Comparison of ENCODE assay signal across 8 cellular contexts in the genomic region with DNA sequence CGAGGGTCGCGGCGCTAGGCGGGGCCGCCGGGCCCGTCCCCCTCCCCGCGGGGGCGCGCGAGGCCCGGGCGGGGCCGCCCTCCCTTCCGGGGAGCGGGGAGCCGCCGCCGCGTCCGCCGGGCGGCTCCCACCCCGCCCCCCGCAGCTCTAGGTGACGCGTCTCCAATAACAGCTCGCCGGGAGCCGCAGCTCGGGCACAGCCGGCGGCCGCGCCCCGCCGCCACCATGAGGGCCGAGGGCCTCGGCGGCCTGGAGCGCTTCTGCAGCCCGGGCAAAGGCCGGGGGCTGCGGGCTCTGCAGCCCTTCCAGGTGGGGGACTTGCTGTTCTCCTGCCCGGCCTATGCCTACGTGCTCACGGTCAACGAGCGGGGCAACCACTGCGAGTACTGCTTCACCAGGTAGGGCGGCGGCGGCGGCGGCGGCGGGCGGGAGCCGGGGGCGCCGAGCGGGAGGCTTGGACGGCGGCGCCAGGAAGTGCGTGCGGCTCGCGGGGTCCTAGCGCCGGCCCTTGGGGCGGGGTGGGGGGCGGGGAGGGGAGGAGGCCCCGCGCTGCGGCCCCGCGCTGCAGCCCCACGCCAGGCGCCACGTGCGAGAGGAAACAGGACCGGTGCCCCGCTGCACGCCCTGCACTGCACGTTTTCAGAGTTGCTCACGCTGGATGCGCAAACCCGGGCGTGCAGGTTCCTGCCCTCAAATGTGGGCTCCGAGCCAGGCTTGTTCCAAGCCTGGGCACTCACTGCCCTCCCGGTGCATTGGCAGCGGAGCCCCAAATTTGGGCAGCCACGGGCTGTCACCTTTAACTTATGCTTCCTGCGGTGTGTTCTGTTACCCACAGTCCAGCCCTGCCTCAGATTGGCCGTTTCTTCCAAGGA. TPM values are rescaled to one million over a fixed set of nuclear protein-coding genes. Genes with fewer than 3 reads are reported as not detected.
DNase-seq lines count a peak whose midpoint lies in the region; ATAC-seq and TF ChIP-seq lines count a peak whose summit lies in the region.

A gene with protein sequence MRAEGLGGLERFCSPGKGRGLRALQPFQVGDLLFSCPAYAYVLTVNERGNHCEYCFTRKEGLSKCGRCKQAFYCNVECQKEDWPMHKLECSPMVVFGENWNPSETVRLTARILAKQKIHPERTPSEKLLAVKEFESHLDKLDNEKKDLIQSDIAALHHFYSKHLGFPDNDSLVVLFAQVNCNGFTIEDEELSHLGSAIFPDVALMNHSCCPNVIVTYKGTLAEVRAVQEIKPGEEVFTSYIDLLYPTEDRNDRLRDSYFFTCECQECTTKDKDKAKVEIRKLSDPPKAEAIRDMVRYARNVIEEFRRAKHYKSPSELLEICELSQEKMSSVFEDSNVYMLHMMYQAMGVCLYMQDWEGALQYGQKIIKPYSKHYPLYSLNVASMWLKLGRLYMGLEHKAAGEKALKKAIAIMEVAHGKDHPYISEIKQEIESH (plus strand): TSS at position 130 of the 872 bp plus-strand sequence. CDS start 96 bp downstream, at position 226.

- in situ Hi-C loops in endometrial microvascular endothelial cells (cut with HindIII; ENCODE audit: inconsistent ontology term, low pct_unique_long_range_greater_than_20kb, low sequenced_read_pairs): no loop called here

- CTCF ChIA-PET in CD4-positive, alpha-beta T cell (lab: Charles Lee): interaction anchor here (0.9 kb wide), 1 partner anchor 20 kb away, joined by 5 read pairs; no protein-coding TSS in a partner anchor

- no peaks in the 10 kb centered on the region for H3K9me3 Mint-ChIP-seq in CD4-positive, alpha-beta T cell

- no peaks in the 10 kb centered on the region for H3K27me3 Mint-ChIP-seq in CD4-positive, alpha-beta T cell

- H3K4me1 Mint-ChIP-seq in CD4-positive, alpha-beta T cell (ENCODE audit: low read depth): peaks cover 50% of the 10 kb centered on the region

- peak within 1 kb of the TSS; percentile 37 for H3K27ac ChIP-seq in CD4-positive, alpha-beta T cell (ENCODE audit: low read depth, low read length)

- ATAC-seq in CD4-positive, alpha-beta T cell (ENCODE audit: poor library complexity): peak; percentile 78
- peak; percentile 69 for ATAC-seq in HG03457 (IDR thresholded peaks at IDR 0.05; ENCODE audit: unreplicated experiment)

- no peaks in the 10 kb centered on the region for H3K27me3 ChIP-seq in CD4-positive, alpha-beta T cell (ENCODE audit: control insufficient read depth, insufficient read depth, low read length)

- POLR2A ChIA-PET in CD4-positive, alpha-beta T cell (lab: Charles Lee): interaction anchor here (1.0 to 2.3 kb wide), 5 partner anchors 20 to 360 kb away, joined by 3 to 10 read pairs (median 8); no protein-coding TSS in a partner anchor

- TF ChIP-seq CTCF in CD4-positive, alpha-beta T cell (IDR thresholded peaks at IDR 0.05): no peak

- H3K27ac Mint-ChIP-seq in CD4-positive, alpha-beta T cell: peak within 1 kb of the TSS; percentile 84

- no peaks in the 10 kb centered on the region for H3K36me3 Mint-ChIP-seq in CD4-positive, alpha-beta T cell (ENCODE audit: low read depth)

- intact Hi-C loops in CD4-positive, alpha-beta T cell (cut with DNase I, micrococcal nuclease): loop anchor here (1.0 to 5.0 kb wide), 3 partner anchors 20 to 322 kb away; partner anchors contain the start of gene CENPF (in 1 of the 2)

- DNase-seq in CD4-positive, alpha-beta T cell: peak; percentile 48 to 72 (median 62)
- DNase-seq in GM19240 (ENCODE audit: insufficient read length, low spot score) (peak; percentile 42), NOMO-1 (lab: John Stamatoyannopoulos, UW; ENCODE audit: unreplicated experiment in 2 of 2) (peak; percentile 27 to 69), middle frontal gyrus (ENCODE audit: extremely low spot score, low spot score) (peak; percentile 37)
- DNase-seq in activated CD8-positive, alpha-beta memory T cell treated with anti-CD3 and anti-CD28 coated beads, Interleukin-2, amount 50 U/mL, for 24 hours (ENCODE audit: extremely low read depth): peak; percentile 6
- peak; percentile 48 to 57 for DNase-seq in stimulated activated CD8-positive, alpha-beta memory T cell treated with anti-CD3 and anti-CD28 coated beads, Interleukin-2, amount 100 ng/mL, for 48 hours (ENCODE audit: low read depth in 2 of 2)

- H3K4me3 Mint-ChIP-seq in CD4-positive, alpha-beta T cell: peak within 1 kb of the TSS; percentile 93

- H3K9me3 ChIP-seq in CD4-positive, alpha-beta T cell (ENCODE audit: control insufficient read depth, low read length): no peaks in the 10 kb centered on the region

RNA-seq across cellular contexts. Expression of the gene that starts here (rescaled TPM):
- 10 to 100 TPM; 17.1 to 17.6 TPM for total RNA-seq in CD4-positive, alpha-beta T cell
- total RNA-seq in endometrial microvascular endothelial cells (ENCODE audit: inconsistent ontology term): 33.3 TPM

Comparison
In these comparisons a context has a peak if more than half of its experiments do, and no peak if none do; other contexts are left out.
1. Peak in every context shown above with its lines: DNase-seq, ATAC-seq and H3K27ac ChIP-seq.
2. DNase-seq: peak in every context shown above with its lines; median percentile 62 in CD4-positive, alpha-beta T cell; 52 in stimulated activated CD8-positive, alpha-beta memory T cell treated with anti-CD3 and anti-CD28 coated beads, Interleukin-2, amount 100 ng/mL, for 48 hours; 48 in NOMO-1; 42 in GM19240; 37 in middle frontal gyrus; 6 in activated CD8-positive, alpha-beta memory T cell treated with anti-CD3 and anti-CD28 coated beads, Interleukin-2, amount 50 U/mL, for 24 hours.